18 cellular contexts compared by ENCODE assay signal in the genomic region with DNA sequence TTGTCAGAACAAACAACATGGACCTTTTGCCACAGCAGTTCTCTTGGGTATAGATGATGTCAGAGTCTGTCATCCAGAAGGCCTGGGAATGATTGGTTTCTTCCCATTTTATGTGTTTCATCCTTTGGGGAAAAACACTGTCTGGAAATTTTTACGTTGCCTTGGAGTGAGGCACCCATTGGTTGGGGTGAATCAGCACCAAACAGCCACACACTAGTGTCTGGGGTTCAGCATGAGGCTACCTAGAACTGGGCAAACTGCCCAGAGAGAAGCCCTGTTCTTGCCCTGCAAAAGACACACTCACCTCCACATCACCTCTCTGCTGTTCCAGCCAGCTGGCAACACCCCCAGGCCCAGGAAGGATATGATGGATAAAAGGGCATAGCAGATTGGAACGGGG.
DNase-seq lines count a peak whose midpoint lies in the region; ATAC-seq and TF ChIP-seq lines count a peak whose summit lies in the region.
"Had no signal": no experiment of that assay in that cellular context is flagged by ENCODE, and none has a peak within 500 bp of the region (broad histone marks: within the 10 kb centered on the region; RNA-seq: fewer than 3 reads in every experiment).

No MANE protein-coding gene starts in this region.

- DNase-seq in GM03348 (ENCODE audit: low spot score), result peak; percentile 24
- DNase-seq in NCI-H69 (lab: John Stamatoyannopoulos, UW), result peak; percentile 56
- peak; percentile 68 for DNase-seq in choroid plexus epithelial cell (ENCODE audit: low read depth)
- peak; percentile 19 for DNase-seq in left lobe of liver (ENCODE audit: low spot score)
- no peak for DNase-seq in stimulated activated CD4-positive, alpha-beta T cell treated with anti-CD3 and anti-CD28 coated beads, Interleukin-2, amount 100 ng/mL, for 48 hours
- DNase-seq in cardiac septum (ENCODE audit: low spot score), result no peak
- DNase-seq: activated CD4-positive, alpha-beta T cell treated with anti-CD3 and anti-CD28 coated beads for 4 hours; activated naive CD4-positive, alpha-beta T cell treated with anti-CD3 and anti-CD28 coated beads, Interleukin-2, amount 10 ng/mL, durations not matched to agents 7 days and 5 days; activated T-cell treated with anti-CD3 and anti-CD28 coated beads for 4 hours; caudate nucleus; DMS79 treated with DMSO at 0.1 percent for 48 hours; NCI-H1048; right cardiac atrium; SHP77; stimulated activated CD4-positive, alpha-beta T cell treated with anti-CD3 and anti-CD28 coated beads, Interleukin-1b, Interleukin-23, amount 100 ng/mL, for 48 hours had no signal

- H3K4me3 ChIP-seq in choroid plexus epithelial cell (ENCODE audit: low read depth, low read length), result no peak overlapping the region
- H3K4me3 ChIP-seq: BLaER1 treated with 17β-estradiol and CSF1 and Interleukin-3, amounts not matched to agents 10 nM and 100 nM had no signal

- no peak for TF ChIP-seq CTCF in choroid plexus epithelial cell (conservative IDR thresholded peaks at IDR 0.05; ENCODE audit: low read depth, low read length)

- no peak for ATAC-seq in left lobe of liver
- ATAC-seq in HG02759 (IDR thresholded peaks at IDR 0.05; ENCODE audit: unreplicated experiment), result no peak
- no peak for ATAC-seq in HG03025 (IDR thresholded peaks at IDR 0.05; ENCODE audit: low FRiP score, unreplicated experiment)

- intact Hi-C loops in cardiac septum (cut with DNase I), result no loop called here

Comparison
In these comparisons a context has a peak if more than half of its experiments do, and no peak if none do; other contexts are left out.
1. DNase-seq: peak in GM03348 (single experiment), NCI-H69 (single experiment), choroid plexus epithelial cell (single experiment) and left lobe of liver (single experiment); none in stimulated activated CD4-positive, alpha-beta T cell treated with anti-CD3 and anti-CD28 coated beads, Interleukin-2, amount 100 ng/mL, for 48 hours (0 of 2) and cardiac septum (single experiment).